In genomic region chr6:42448906-42449659, GRCh38 we compare ENCODE assay signal across 1 cellular context.
TF ChIP-seq lines count a peak whose summit lies in the region.

No MANE protein-coding gene starts in this region.

TF ChIP-seq in H1, 55 proteins besides CTCF, POLR2A, EP300 and RAD21 (continued from another document):
- TF ChIP-seq HDAC2 (IDR thresholded peaks at IDR 0.05; ENCODE audit: borderline replicate concordance in 1 of 2, low read depth in 2 of 2, low read length in 2 of 2) (no peak), CHD1 (IDR thresholded peaks at IDR 0.05; ENCODE audit: low read depth, low read length) (no peak), POLR2AphosphoS5 (IDR thresholded peaks at IDR 0.05; ENCODE audit: low read depth, low read length) (no peak), CBX5 (IDR thresholded peaks at IDR 0.05; ENCODE audit: low read depth, low read length) (no peak)
TF ChIP-seq in H1: peak in this region for 0.
